In genomic region chr3:42803800-42804112, GRCh38 we compare ENCODE assay signal across 8 cellular contexts. TPM values are rescaled to one million over a fixed set of nuclear protein-coding genes. Genes with fewer than 3 reads are reported as not detected.
DNase-seq lines count a peak whose midpoint lies in the region; ATAC-seq and TF ChIP-seq lines count a peak whose summit lies in the region.

No MANE protein-coding gene starts in this region.

- peaks cover 0 to 7% (median 0%) of the 10 kb centered on the region in 7 donors for H3K27me3 ChIP-seq in spleen (replicated peaks in 1 of 7)

- H3K36me3 ChIP-seq in spleen = no peaks in the 10 kb centered on the region

- H3K4me1 ChIP-seq in spleen = peaks cover 19 to 57% (median 51%) of the 10 kb centered on the region in 6 donors

- H3K9me3 ChIP-seq in iPS-18c (ENCODE audit: control insufficient read depth, insufficient read depth, low read length) (no peaks in the 10 kb centered on the region), spleen (no peaks in the 10 kb centered on the region)

- 0 to 1% (median 0%) methylated on average over 21 of the region's 21 CpGs for WGBS in spleen, 5 donors

- intact Hi-C loops in spleen (cut with DNase I; ENCODE audit: low total_unique reads) = no loop called here

- TF ChIP-seq POLR2A in spleen (IDR thresholded peaks at IDR 0.05) = no peak

- H3K27ac ChIP-seq in angular gyrus (ENCODE audit: low read depth, low read length) = peak overlapping the region; percentile 90
- H3K27ac ChIP-seq in spleen = peak overlapping the region; percentile 83 to 94 (median 91)

- TF ChIP-seq CTCF in spleen (IDR thresholded peaks at IDR 0.05 in 8 of 11, conservative IDR thresholded peaks at IDR 0.05 in 3 of 11) = no peak

- peak in 2 of 3 donors; percentile 12 to 20 for DNase-seq in stimulated activated CD4-positive, alpha-beta T cell treated with anti-CD3 and anti-CD28 coated beads, Interleukin-12 subunit alpha, Interleukin-12 subunit beta, amount 100 ng/mL, for 48 hours (ENCODE audit: low read depth in 2 of 3, low spot score in 1 of 3)
- DNase-seq in stimulated activated CD4-positive, alpha-beta T cell treated with anti-CD3 and anti-CD28 coated beads, Interleukin-2, amount 100 ng/mL, for 24 hours = no peak
- DNase-seq in NCI-H69 (lab: John Stamatoyannopoulos, UW) (peak; percentile 59), spleen (peak; percentile 89), DMS153 (lab: John Stamatoyannopoulos, UW) (no peak)

- ATAC-seq in HG02759 (IDR thresholded peaks at IDR 0.05; ENCODE audit: unreplicated experiment) = peak; percentile 18

- H3K4me3 ChIP-seq in iPS-18c (ENCODE audit: insufficient read depth, low read depth, low read length) (peak overlapping the region; percentile 96), spleen (peak overlapping the region; percentile 60 to 95 (median 74))

RNA-seq across cellular contexts. Expression of gene HIGD1A, which starts 0.5 kb away (rescaled TPM):
- total RNA-seq in spleen = 10 to 100 TPM; 48.5 to 89.0 (median 58.8) TPM
- polyA plus RNA-seq in spleen = 10 to 100 TPM; 39.4 to 86.6 (median 60.5) TPM

RNA-seq across cellular contexts. Expression of gene ACKR2, which starts 5.5 kb away (rescaled TPM):
- total RNA-seq in spleen = 1 to 10 TPM in 5 of 7 donors, under 1 TPM in 2; 0.52 to 4.4 (median 1.2) TPM
- under 1 TPM; 0.17 to 0.42 (median 0.33) TPM for polyA plus RNA-seq in spleen

RNA-seq across cellular contexts. Expression of gene CCDC13, which starts 30.7 kb away (rescaled TPM):
- 1 to 10 TPM in 6 of 7 donors, under 1 TPM in 1; 0.70 to 3.7 (median 1.4) TPM for total RNA-seq in spleen
- under 1 TPM; 0.51 to 0.93 (median 0.70) TPM for polyA plus RNA-seq in spleen

Comparison
In these comparisons a context has a peak if more than half of its experiments do, and no peak if none do; other contexts are left out.
1. DNase-seq: peak in stimulated activated CD4-positive, alpha-beta T cell treated with anti-CD3 and anti-CD28 coated beads, Interleukin-12 subunit alpha, Interleukin-12 subunit beta, amount 100 ng/mL, for 48 hours (2 of 3), NCI-H69 (single experiment) and spleen (single experiment); none in stimulated activated CD4-positive, alpha-beta T cell treated with anti-CD3 and anti-CD28 coated beads, Interleukin-2, amount 100 ng/mL, for 24 hours (0 of 2) and DMS153 (single experiment).